6 cellular contexts compared by ENCODE assay signal in the genomic region with DNA sequence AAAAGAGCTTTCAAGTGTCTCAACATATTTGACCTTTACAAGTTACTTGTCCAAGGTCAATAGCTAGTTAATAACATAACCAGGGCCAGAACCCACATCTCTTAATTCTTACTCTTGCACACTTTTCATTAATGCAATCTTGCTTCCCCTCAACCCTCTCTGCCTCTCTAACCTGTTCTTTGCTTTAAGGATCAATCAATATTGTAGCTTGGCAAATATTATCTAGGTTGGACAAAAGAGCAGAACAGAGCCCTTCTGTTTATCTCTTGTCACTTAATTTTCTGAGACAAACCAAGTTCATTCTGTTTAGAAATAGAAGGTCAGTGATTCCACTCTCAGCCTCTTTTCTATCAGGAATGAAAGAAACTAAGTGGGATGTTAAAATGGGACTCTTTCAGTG.
"Had no signal": no experiment of that assay in that cellular context is flagged by ENCODE, and none has a peak within 500 bp of the region (broad histone marks: within the 10 kb centered on the region; RNA-seq: fewer than 3 reads in every experiment).

No MANE protein-coding gene starts in this region.

- H3K9me3 Mint-ChIP-seq: IgD-negative memory B cell had no signal

- H3K4me3 ChIP-seq: K562 had no signal

- H3K27ac ChIP-seq: HL-60 had no signal

- H3K27ac Mint-ChIP-seq: IgD-negative memory B cell had no signal

- DNase-seq: IMR-90, KBM-7, KG1 had no signal

- H3K4me1 Mint-ChIP-seq: IgD-negative memory B cell had no signal

- H3K4me3 Mint-ChIP-seq: IgD-negative memory B cell had no signal

- FAIRE-seq: K562 had no signal

- ATAC-seq: K562 had no signal

- H3K36me3 Mint-ChIP-seq: IgD-negative memory B cell had no signal
